10 cellular contexts compared by ENCODE assay signal in the genomic region with DNA sequence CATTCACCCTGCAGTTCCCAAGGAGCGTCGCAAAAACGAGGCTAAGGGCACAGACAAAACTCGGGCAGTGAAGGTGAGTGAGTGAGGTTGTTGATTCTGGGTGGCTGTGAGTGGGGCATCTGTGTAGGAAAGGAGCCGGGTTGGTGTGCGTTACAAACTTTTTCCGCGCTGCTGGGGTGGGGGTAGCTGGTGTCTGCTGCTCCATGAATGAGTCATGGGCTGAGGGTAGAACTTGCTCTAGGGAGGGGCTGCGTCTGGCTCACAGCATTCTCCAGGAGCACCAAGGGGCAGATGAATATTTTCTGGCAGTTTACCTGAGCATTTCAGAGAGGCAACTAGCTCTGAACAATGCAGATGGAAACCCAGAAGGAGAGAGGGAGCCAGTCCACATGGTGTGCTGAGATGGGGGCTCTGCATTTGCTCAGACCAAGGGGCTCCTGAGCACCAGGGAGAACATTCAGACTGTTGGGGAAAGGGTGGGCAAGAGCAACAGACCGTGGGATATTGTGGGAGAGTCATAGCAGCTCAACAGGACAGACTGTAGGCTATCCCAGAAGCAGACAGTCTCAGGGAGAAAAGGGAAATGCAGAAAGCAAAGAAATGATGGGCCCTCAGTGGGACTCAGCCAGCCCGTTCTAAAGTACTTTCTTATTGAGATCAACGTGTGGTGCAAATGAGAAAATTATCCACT.
DNase-seq lines count a peak whose midpoint lies in the region; ATAC-seq and TF ChIP-seq lines count a peak whose summit lies in the region.
"Had no signal": no experiment of that assay in that cellular context is flagged by ENCODE, and none has a peak within 500 bp of the region (broad histone marks: within the 10 kb centered on the region; RNA-seq: fewer than 3 reads in every experiment).

No MANE protein-coding gene starts in this region.

- H3K27me3 Mint-ChIP-seq in activated T-cell treated with anti-CD3 and anti-CD28 coated beads, Interleukin-2, amount 50 U/mL, for 24 hours: no peaks in the 10 kb centered on the region

- CTCF ChIA-PET in HEK293T (lab: Yijun Ruan, JAX): interaction anchor here (1.1 kb wide), 1 partner anchor 257 kb away, joined by 4 read pairs; no protein-coding TSS in a partner anchor

- peaks cover 17% of the 10 kb centered on the region for H3K4me1 Mint-ChIP-seq in activated T-cell treated with anti-CD3 and anti-CD28 coated beads, Interleukin-2, amount 50 U/mL, for 24 hours (ENCODE audit: low read depth)

- peak; percentile 41 for DNase-seq in activated T-cell treated with anti-CD3 and anti-CD28 coated beads, Interleukin-2, amount 50 U/mL, for 24 hours
- peak; percentile 93 for DNase-seq in kidney glomerular epithelial cell (lab: John Stamatoyannopoulos, UW)
- DNase-seq in stimulated activated CD8-positive, alpha-beta memory T cell treated with anti-CD3 and anti-CD28 coated beads, Interleukin-7, amount 100 ng/mL, for 24 hours (ENCODE audit: low read depth): peak; percentile 6
- no peak for DNase-seq in NCI-H524 treated with DMSO at 0.1 percent for 48 hours (lab: John Stamatoyannopoulos, UW)
- DNase-seq in C1 segment of cervical spinal cord (lab: John Stamatoyannopoulos, UW): no peak
- no peak for DNase-seq in HEK293T (ENCODE audit: extremely low spot score)
- DNase-seq: stomach, WERI-Rb-1 had no signal

- H3K36me3 Mint-ChIP-seq in activated T-cell treated with anti-CD3 and anti-CD28 coated beads, Interleukin-2, amount 50 U/mL, for 24 hours (ENCODE audit: low read depth): peaks cover 11% of the 10 kb centered on the region

- no peaks in the 10 kb centered on the region for H3K9me3 Mint-ChIP-seq in activated T-cell treated with anti-CD3 and anti-CD28 coated beads, Interleukin-2, amount 50 U/mL, for 24 hours

- ATAC-seq in HG02885 (IDR thresholded peaks at IDR 0.05; ENCODE audit: poor library complexity, unreplicated experiment): peak; percentile 44
- ATAC-seq in GM21528 (IDR thresholded peaks at IDR 0.05; ENCODE audit: low FRiP score, unreplicated experiment): no peak

- POLR2A ChIA-PET in HEK293T (lab: Yijun Ruan, JAX): no interaction called here

- H3K4me3 Mint-ChIP-seq in activated T-cell treated with anti-CD3 and anti-CD28 coated beads, Interleukin-2, amount 50 U/mL, for 24 hours: no peak overlapping the region

- peak overlapping the region; percentile 74 for H3K27ac Mint-ChIP-seq in activated T-cell treated with anti-CD3 and anti-CD28 coated beads, Interleukin-2, amount 50 U/mL, for 24 hours

TF ChIP-seq in HEK293T, 16 proteins besides CTCF, POLR2A, EP300 and RAD21:
- TF ChIP-seq SUZ12 (IDR thresholded peaks at IDR 0.05): no peak
- TF ChIP-seq TARDBP (IDR thresholded peaks at IDR 0.05): no peak
- TF ChIP-seq FOXM1 (IDR thresholded peaks at IDR 0.05; ENCODE audit: borderline replicate concordance): no peak
- TF ChIP-seq ZNF384 (IDR thresholded peaks at IDR 0.05): no peak

Comparison
In these comparisons a context has a peak if more than half of its experiments do, and no peak if none do; other contexts are left out.
1. DNase-seq: peak in activated T-cell treated with anti-CD3 and anti-CD28 coated beads, Interleukin-2, amount 50 U/mL, for 24 hours (single experiment), kidney glomerular epithelial cell (single experiment) and stimulated activated CD8-positive, alpha-beta memory T cell treated with anti-CD3 and anti-CD28 coated beads, Interleukin-7, amount 100 ng/mL, for 24 hours (single experiment); none in NCI-H524 treated with DMSO at 0.1 percent for 48 hours (single experiment), C1 segment of cervical spinal cord (0 of 14) and HEK293T (single experiment).